ENCODE assay signal across 8 cellular contexts in genomic region chr13:104984296-104984818, GRCh38.
DNase-seq lines count a peak whose midpoint lies in the region; ATAC-seq and TF ChIP-seq lines count a peak whose summit lies in the region.

No MANE protein-coding gene starts in this region.

- peak overlapping the region in 3 of 6 donors; percentile 2 to 81 (median 51) for H3K27ac Mint-ChIP-seq in naive B cell

- in situ Hi-C loops in brain microvascular endothelial cell (cut with HindIII; ENCODE audit: low pct_ligation_motif_present, low sequenced_read_pairs), result no loop called here

- H3K4me1 Mint-ChIP-seq in naive B cell, result peaks cover 8 to 14% (median 12%) of the 10 kb centered on the region in 3 donors

- no peak for TF ChIP-seq EP300 in suprapubic skin (IDR thresholded peaks at IDR 0.05)

- no peaks in the 10 kb centered on the region for H3K27me3 Mint-ChIP-seq in naive B cell

- H3K9me3 Mint-ChIP-seq in naive B cell, result no peaks in the 10 kb centered on the region

- H3K9me3 ChIP-seq in suprapubic skin, result no peaks in the 10 kb centered on the region

- no peaks in the 10 kb centered on the region for H3K36me3 Mint-ChIP-seq in naive B cell

- H3K27me3 ChIP-seq in brain microvascular endothelial cell (replicated peaks) (no peaks in the 10 kb centered on the region), suprapubic skin (no peaks in the 10 kb centered on the region)

- H3K4me3 ChIP-seq in brain microvascular endothelial cell (ENCODE audit: low read depth, low read length), result no peak overlapping the region
- no peak overlapping the region for H3K4me3 ChIP-seq in suprapubic skin

- DNase-seq in stimulated activated CD4-positive, alpha-beta T cell treated with anti-CD3 and anti-CD28 coated beads, Interleukin-12 subunit alpha, Interleukin-12 subunit beta, amount 100 ng/mL, for 24 hours (ENCODE audit: low read depth in 2 of 2), result peak; percentile 2 to 24
- no peak for DNase-seq in stimulated activated CD4-positive, alpha-beta T cell treated with anti-CD3 and anti-CD28 coated beads, Interleukin-12 subunit alpha, Interleukin-12 subunit beta, amount 100 ng/mL, for 4 hours
- peak; percentile 87 for DNase-seq in OCI-M1 (lab: John Stamatoyannopoulos, UW)
- DNase-seq in brain microvascular endothelial cell, result peak; percentile 81
- no peak for DNase-seq in naive B cell
- DNase-seq in NCI-H2196 (lab: John Stamatoyannopoulos, UW; ENCODE audit: unreplicated experiment), result no peak
- DNase-seq in suprapubic skin (ENCODE audit: low spot score in 2 of 2), result no peak

- WGBS in suprapubic skin, result 18% methylated on average over 2 of the region's 2 CpGs

- TF ChIP-seq CTCF in brain microvascular endothelial cell (IDR thresholded peaks at IDR 0.05; ENCODE audit: low read depth, low read length, missing control alignments), result no peak
- TF ChIP-seq CTCF in suprapubic skin (IDR thresholded peaks at IDR 0.05), result no peak

- ATAC-seq in HG03064 (IDR thresholded peaks at IDR 0.05; ENCODE audit: low read depth, unreplicated experiment) (peak; percentile 88), naive B cell (ENCODE audit: low read depth in 2 of 2) (peak; percentile 72 to 87)

- peak overlapping the region in 6 of 8 donors; percentile 5 to 55 (median 38) for H3K4me3 Mint-ChIP-seq in naive B cell

- H3K27ac ChIP-seq in brain microvascular endothelial cell, result no peak overlapping the region
- H3K27ac ChIP-seq in suprapubic skin, result no peak overlapping the region

- H3K36me3 ChIP-seq in brain microvascular endothelial cell (replicated peaks) (no peaks in the 10 kb centered on the region), suprapubic skin (no peaks in the 10 kb centered on the region)

- TF ChIP-seq POLR2A in suprapubic skin (IDR thresholded peaks at IDR 0.05), result no peak

- H3K4me1 ChIP-seq in suprapubic skin, result peaks cover 10% of the 10 kb centered on the region

Comparison
In these comparisons a context has a peak if more than half of its experiments do, and no peak if none do; other contexts are left out.
1. DNase-seq: peak in stimulated activated CD4-positive, alpha-beta T cell treated with anti-CD3 and anti-CD28 coated beads, Interleukin-12 subunit alpha, Interleukin-12 subunit beta, amount 100 ng/mL, for 24 hours (2 of 2), OCI-M1 (single experiment) and brain microvascular endothelial cell (single experiment); none in stimulated activated CD4-positive, alpha-beta T cell treated with anti-CD3 and anti-CD28 coated beads, Interleukin-12 subunit alpha, Interleukin-12 subunit beta, amount 100 ng/mL, for 4 hours (single experiment), naive B cell (single experiment), NCI-H2196 (single experiment) and suprapubic skin (0 of 2).